In genomic region chr3:153442799-153443487, GRCh38 we compare ENCODE assay signal across 29 cellular contexts.
DNase-seq lines count a peak whose midpoint lies in the region; ATAC-seq and TF ChIP-seq lines count a peak whose summit lies in the region.
"Had no signal": no experiment of that assay in that cellular context is flagged by ENCODE, and none has a peak within 500 bp of the region (broad histone marks: within the 10 kb centered on the region; RNA-seq: fewer than 3 reads in every experiment).

No MANE protein-coding gene starts in this region.

- intact Hi-C loops in activated naive CD4-positive, alpha-beta T cell treated with anti-CD3 and anti-CD28 coated beads for 36 hours (cut with micrococcal nuclease), result loop anchor here (2.0 to 5.0 kb wide), 4 partner anchors 151 to 400 kb away; partner anchors contain the start of gene RAP2B

- no peaks in the 10 kb centered on the region for H4K20me1 ChIP-seq in MM.1S (ENCODE audit: insufficient read depth, low read length)

- no peak overlapping the region for H3K4me3 Mint-ChIP-seq in activated naive CD4-positive, alpha-beta T cell treated with anti-CD3 and anti-CD28 coated beads, Interleukin-2, amount 50 U/mL, for 24 hours
- H3K4me3 Mint-ChIP-seq in activated naive CD4-positive, alpha-beta T cell treated with anti-CD3 and anti-CD28 coated beads for 36 hours, result no peak overlapping the region
- H3K4me3 Mint-ChIP-seq: activated naive CD8-positive, alpha-beta T cell; CD14-positive monocyte; nephron had no signal

- peaks cover 24% of the 10 kb centered on the region for H3K4me1 Mint-ChIP-seq in activated naive CD4-positive, alpha-beta T cell treated with anti-CD3 and anti-CD28 coated beads, Interleukin-2, amount 50 U/mL, for 24 hours
- H3K4me1 Mint-ChIP-seq in activated naive CD4-positive, alpha-beta T cell treated with anti-CD3 and anti-CD28 coated beads for 36 hours (ENCODE audit: low read depth), result peaks cover 23% of the 10 kb centered on the region

- peak overlapping the region; percentile 49 for H3K4me2 ChIP-seq in MM.1S (ENCODE audit: low read depth, low read length)
- H3K4me2 ChIP-seq: hepatocyte had no signal

- H3K27me3 Mint-ChIP-seq in activated naive CD4-positive, alpha-beta T cell treated with anti-CD3 and anti-CD28 coated beads, Interleukin-2, amount 50 U/mL, for 24 hours, result no peaks in the 10 kb centered on the region
- H3K27me3 Mint-ChIP-seq in activated naive CD4-positive, alpha-beta T cell treated with anti-CD3 and anti-CD28 coated beads for 36 hours (ENCODE audit: low read depth), result no peaks in the 10 kb centered on the region
- H3K27me3 Mint-ChIP-seq: activated naive CD8-positive, alpha-beta T cell had no signal

- peak overlapping the region; percentile 33; the same call in 1 of the 2 replicates for H2AFZ ChIP-seq in MM.1S (ENCODE audit: low read length)
- H2AFZ ChIP-seq: hepatocyte had no signal

- H3K9ac ChIP-seq in MM.1S (ENCODE audit: low read length), result no peak overlapping the region

- no peaks in the 10 kb centered on the region for H3F3A ChIP-seq in MM.1S (ENCODE audit: insufficient read depth, low read length)

- H3K79me2 ChIP-seq in MM.1S (ENCODE audit: low read length), result no peaks in the 10 kb centered on the region
- H3K79me2 ChIP-seq: hepatocyte had no signal

- TF ChIP-seq CTCF in MM.1S (IDR thresholded peaks at IDR 0.05; ENCODE audit: low read length), result no peak

- H3K36me3 ChIP-seq in MM.1S (replicated peaks; ENCODE audit: insufficient read depth, low read length), result no peaks in the 10 kb centered on the region
- H3K36me3 ChIP-seq: ovary, upper lobe of left lung had no signal

- no peaks in the 10 kb centered on the region for H3K9me3 ChIP-seq in MM.1S (replicated peaks; ENCODE audit: insufficient read depth, low read length)
- H3K9me3 ChIP-seq: mucosa of descending colon, ovary, upper lobe of left lung had no signal

- DNase-seq in activated naive CD4-positive, alpha-beta T cell treated with anti-CD3 and anti-CD28 coated beads for 36 hours, result no peak
- DNase-seq in MM.1S (peak; percentile 19), ecto neural progenitor cell (ENCODE audit: low spot score) (no peak), NCI-H2171 (lab: John Stamatoyannopoulos, UW) (no peak)
- peak; percentile 13 for DNase-seq in central memory CD4-positive, alpha-beta T cell
- DNase-seq: activated CD4-positive, alpha-beta T cell treated with anti-CD3 and anti-CD28 coated beads for 48 hours; caudate nucleus; dermis blood vessel endothelial cell; DMS 273 treated with DMSO at 0.1 percent for 48 hours; EL; Kasumi-1; left cardiac atrium; mucosa of descending colon; NCI-H1694 treated with DMSO at 0.1 percent for 48 hours; NCI-H524; ovary; PC-3; stimulated activated CD4-positive, alpha-beta T cell treated with anti-CD3 and anti-CD28 coated beads, Interleukin-4, amount 100 ng/mL, for 1 hour; substantia nigra; upper lobe of left lung had no signal

- H3K36me3 Mint-ChIP-seq in activated naive CD4-positive, alpha-beta T cell treated with anti-CD3 and anti-CD28 coated beads, Interleukin-2, amount 50 U/mL, for 24 hours, result no peaks in the 10 kb centered on the region
- peaks cover 1% of the 10 kb centered on the region for H3K36me3 Mint-ChIP-seq in activated naive CD4-positive, alpha-beta T cell treated with anti-CD3 and anti-CD28 coated beads for 36 hours (ENCODE audit: low read depth)
- H3K36me3 Mint-ChIP-seq: activated naive CD8-positive, alpha-beta T cell; CD14-positive monocyte had no signal

- H3K9me2 ChIP-seq in MM.1S (replicated peaks; ENCODE audit: insufficient read depth, low read length), result no peaks in the 10 kb centered on the region

- H3K4me1 ChIP-seq in MM.1S (ENCODE audit: low read length), result 0 out of 2 replicates have a peak, but pooled peaks cover 16% of the 10 kb centered on the region

- CTCF ChIA-PET in activated naive CD4-positive, alpha-beta T cell treated with anti-CD3 and anti-CD28 coated beads for 36 hours (lab: Charles Lee), result interaction anchor here (0.6 kb wide), 1 partner anchor 182 kb away, joined by 3 read pairs; no protein-coding TSS in a partner anchor

- H3K4me3 ChIP-seq in MM.1S (ENCODE audit: low read length), result 0 out of 2 replicates have a peak overlapping the region, but pooled peaks have one; percentile 16
- H3K4me3 ChIP-seq: GM12878, hepatocyte, mucosa of descending colon, ovary, upper lobe of left lung had no signal

- peak overlapping the region; percentile 6 for H3K27ac Mint-ChIP-seq in activated naive CD4-positive, alpha-beta T cell treated with anti-CD3 and anti-CD28 coated beads, Interleukin-2, amount 50 U/mL, for 24 hours
- H3K27ac Mint-ChIP-seq in activated naive CD4-positive, alpha-beta T cell treated with anti-CD3 and anti-CD28 coated beads for 36 hours, result no peak overlapping the region
- H3K27ac Mint-ChIP-seq: activated naive CD8-positive, alpha-beta T cell; CD14-positive monocyte; nephron had no signal

- H3K9me3 Mint-ChIP-seq in activated naive CD4-positive, alpha-beta T cell treated with anti-CD3 and anti-CD28 coated beads, Interleukin-2, amount 50 U/mL, for 24 hours, result no peaks in the 10 kb centered on the region
- H3K9me3 Mint-ChIP-seq in activated naive CD4-positive, alpha-beta T cell treated with anti-CD3 and anti-CD28 coated beads for 36 hours, result no peaks in the 10 kb centered on the region
- H3K9me3 Mint-ChIP-seq: nephron had no signal

- ATAC-seq in GM18873 (IDR thresholded peaks at IDR 0.05; ENCODE audit: low FRiP score, unreplicated experiment), result no peak
- ATAC-seq: GM12878, HepG2, left cardiac atrium, mucosa of descending colon, PC-3, Right ventricle myocardium inferior had no signal

- H3K27ac ChIP-seq in MM.1S (ENCODE audit: low read length), result peak overlapping the region; percentile 11; the same call in 1 of the 2 replicates
- H3K27ac ChIP-seq: hepatocyte, ovary, upper lobe of left lung had no signal

- no peaks in the 10 kb centered on the region for H3K27me3 ChIP-seq in MM.1S (replicated peaks; ENCODE audit: insufficient read depth, low read length)
- H3K27me3 ChIP-seq: hepatocyte, ovary, upper lobe of left lung had no signal

Comparison
In these comparisons a context has a peak if more than half of its experiments do, and no peak if none do; other contexts are left out.
1. DNase-seq: peak in MM.1S (single experiment) and central memory CD4-positive, alpha-beta T cell (single experiment); none in activated naive CD4-positive, alpha-beta T cell treated with anti-CD3 and anti-CD28 coated beads for 36 hours (single experiment), ecto neural progenitor cell (single experiment) and NCI-H2171 (single experiment).